Comparison of ENCODE assay signal across 1 cellular context in genomic region chrX:154349359-154349935, GRCh38.
TF ChIP-seq lines count a peak whose summit lies in the region.

No MANE protein-coding gene starts in this region.

TF ChIP-seq in GM12878, 131 proteins besides CTCF, POLR2A, EP300 and RAD21:
- TF ChIP-seq POU2F2 (IDR thresholded peaks at IDR 0.05; ENCODE audit: borderline replicate concordance, low read depth, low read length) (no peak), SIX5 (IDR thresholded peaks at IDR 0.05; ENCODE audit: low read depth, low read length, severe bottlenecking) (no peak), ZZZ3 (IDR thresholded peaks at IDR 0.05; ENCODE audit: control insufficient read depth, insufficient read length, low read depth) (no peak), TCF3 (IDR thresholded peaks at IDR 0.05; ENCODE audit: borderline replicate concordance, insufficient read depth, low read depth, low read length) (no peak), KDM1A (IDR thresholded peaks at IDR 0.05; ENCODE audit: borderline replicate concordance) (no peak), E2F8 (IDR thresholded peaks at IDR 0.05; ENCODE audit: low read depth, partially characterized antibody) (no peak), ATF3 (IDR thresholded peaks at IDR 0.05; ENCODE audit: borderline replicate concordance, extremely low read depth, low read depth, low read length) (no peak), NFXL1 (IDR thresholded peaks at IDR 0.05; ENCODE audit: borderline replicate concordance) (no peak), ZBTB4 (CRISPR knock-in tag; IDR thresholded peaks at IDR 0.05) (no peak), SMAD5 (IDR thresholded peaks at IDR 0.05; ENCODE audit: low read depth) (no peak), TCF7 (IDR thresholded peaks at IDR 0.05; ENCODE audit: borderline replicate concordance) (no peak), JUNB (IDR thresholded peaks at IDR 0.05) (no peak), MAX (IDR thresholded peaks at IDR 0.05; ENCODE audit: low read depth, low read length) (no peak), NR2C1 (IDR thresholded peaks at IDR 0.05) (no peak), IRF4 (IDR thresholded peaks at IDR 0.05; ENCODE audit: low read depth, low read length) (no peak), ATF2 (IDR thresholded peaks at IDR 0.05; ENCODE audit: low read length) (no peak), NRF1 (conservative IDR thresholded peaks at IDR 0.05; ENCODE audit: low read depth, low read length) (no peak), JUND (IDR thresholded peaks at IDR 0.05; ENCODE audit: low read depth, low read length) (no peak), ZNF592 (IDR thresholded peaks at IDR 0.05) (no peak)
